Comparison of ENCODE assay signal across 21 cellular contexts in genomic region chr22:41528938-41529561, GRCh38. TPM values are rescaled to one million over a fixed set of nuclear protein-coding genes. Genes with fewer than 3 reads are reported as not detected.
DNase-seq lines count a peak whose midpoint lies in the region; ATAC-seq, FAIRE-seq and TF ChIP-seq lines count a peak whose summit lies in the region.
"Had no signal": no experiment of that assay in that cellular context is flagged by ENCODE, and none has a peak within 500 bp of the region (broad histone marks: within the 10 kb centered on the region; RNA-seq: fewer than 3 reads in every experiment).

No MANE protein-coding gene starts in this region.

- no peak overlapping the region for H3K4me3 Mint-ChIP-seq in activated naive CD8-positive, alpha-beta T cell treated with anti-CD3 and anti-CD28 coated beads for 36 hours

- TF ChIP-seq POLR2A in HepG2 (IDR thresholded peaks at IDR 0.05; ENCODE audit: insufficient read depth in 1 of 2, low read depth in 2 of 2, low read length in 2 of 2) = peak in 1 of 2 experiments; percentile 52; a peak in 1 of 4 replicates
- no peak for TF ChIP-seq POLR2A in right lobe of liver (IDR thresholded peaks at IDR 0.05)
- no peak for TF ChIP-seq POLR2A in esophagus muscularis mucosa (IDR thresholded peaks at IDR 0.05; ENCODE audit: low read depth)
- peak; percentile 3 for TF ChIP-seq POLR2A in transverse colon (IDR thresholded peaks at IDR 0.05)
- no peak for TF ChIP-seq POLR2A in esophagus squamous epithelium (IDR thresholded peaks at IDR 0.05)

- H3K27ac Mint-ChIP-seq in activated naive CD8-positive, alpha-beta T cell treated with anti-CD3 and anti-CD28 coated beads for 36 hours = peak overlapping the region; percentile 21

- intact Hi-C loops in HepG2 (cut with micrococcal nuclease; ENCODE audit: unreplicated experiment) (no loop called here), right lobe of liver (cut with DNase I) (no loop called here), esophagus muscularis mucosa (cut with DNase I) (loop anchor here (10.0 kb wide), 1 partner anchor 224 kb away; the partner anchor contains the start of gene ZC3H7B), transverse colon (cut with DNase I; ENCODE audit: low total_unique reads) (no loop called here), esophagus squamous epithelium (cut with DNase I) (no loop called here)

- H3K27me3 ChIP-seq in HepG2 (ENCODE audit: control insufficient read depth in 1 of 2, insufficient read depth in 2 of 2, low read length in 2 of 2) (no peaks in the 10 kb centered on the region), right lobe of liver (no peaks in the 10 kb centered on the region), esophagus muscularis mucosa (no peaks in the 10 kb centered on the region), transverse colon (no peaks in the 10 kb centered on the region), WERI-Rb-1 (ENCODE audit: insufficient read depth, low read depth, severe bottlenecking) (no peaks in the 10 kb centered on the region), esophagus squamous epithelium (no peaks in the 10 kb centered on the region)
- H3K27me3 ChIP-seq: adrenal gland, pancreas had no signal

- in situ Hi-C loops in HepG2 (cut with HindIII; ENCODE audit: extremely low pct_ligation_motif_present, low pct_unique_long_range_greater_than_20kb) (no loop called here), transverse colon (cut with MboI; ENCODE audit: low pct_ligation_motif_present in 1 of 4, low pct_unique_long_range_greater_than_20kb in 1 of 4, low sequenced_read_pairs in 3 of 4) (loop anchor here in 1 of 4 donors (5.0 kb wide), 1 partner anchor 127 kb away; no protein-coding TSS in a partner anchor)

- no peak overlapping the region for H3K4me3 ChIP-seq in HepG2 (replicated peaks in 1 of 3; ENCODE audit: insufficient read depth in 1 of 3, low read depth in 2 of 3, low read length in 3 of 3)
- H3K4me3 ChIP-seq in right lobe of liver = no peak overlapping the region
- H3K4me3 ChIP-seq in esophagus muscularis mucosa = no peak overlapping the region
- H3K4me3 ChIP-seq in transverse colon = no peak overlapping the region
- no peak overlapping the region for H3K4me3 ChIP-seq in WERI-Rb-1 (ENCODE audit: low read depth, low read length)
- no peak overlapping the region for H3K4me3 ChIP-seq in esophagus squamous epithelium
- H3K4me3 ChIP-seq: adrenal gland, GM23248, pancreas, thoracic aorta had no signal

- H3K36me3 ChIP-seq in HepG2 (replicated peaks in 1 of 2; ENCODE audit: control insufficient read depth in 1 of 2, insufficient read depth in 2 of 2, low read length in 2 of 2) (peaks cover 33 to 69% of the 10 kb centered on the region in 2 experiments), right lobe of liver (peaks cover 0 to 69% (median 19%) of the 10 kb centered on the region in 4 donors), esophagus muscularis mucosa (peaks cover 39 to 92% (median 84%) of the 10 kb centered on the region in 4 donors), transverse colon (peaks cover 0 to 35% (median 13%) of the 10 kb centered on the region in 4 donors), WERI-Rb-1 (peaks cover 93% of the 10 kb centered on the region), esophagus squamous epithelium (peaks cover 34 to 100% (median 43%) of the 10 kb centered on the region in 3 donors)

- H3K27ac ChIP-seq in HepG2 (ENCODE audit: extremely low read length, insufficient read depth, low read length) (peak overlapping the region; percentile 58), right lobe of liver (no peak overlapping the region), esophagus muscularis mucosa (replicated peaks in 1 of 4) (peak overlapping the region in 3 of 4 donors; percentile 27 to 92 (median 90)), transverse colon (no peak overlapping the region), WERI-Rb-1 (no peak overlapping the region), esophagus squamous epithelium (peak overlapping the region in 1 of 4 donors; percentile 11)
- H3K27ac ChIP-seq: GM23248, pancreas, thoracic aorta had no signal

- TF ChIP-seq RAD21 in HepG2 (CRISPR knock-in tag; IDR thresholded peaks at IDR 0.05) = no peak

- no peak for TF ChIP-seq EP300 in HepG2 (IDR thresholded peaks at IDR 0.05; ENCODE audit: low read depth in 2 of 2, low read length in 2 of 2)
- no peak for TF ChIP-seq EP300 in HepG2 (CRISPR knock-in tag; IDR thresholded peaks at IDR 0.05; ENCODE audit: borderline replicate concordance)
- TF ChIP-seq EP300 in esophagus muscularis mucosa (IDR thresholded peaks at IDR 0.05) = no peak
- TF ChIP-seq EP300 in transverse colon (IDR thresholded peaks at IDR 0.05; ENCODE audit: low read depth) = no peak

- POLR2A ChIA-PET in HepG2 (lab: Yijun Ruan, JAX) = no interaction called here

- H4K20me1 ChIP-seq in HepG2 (ENCODE audit: insufficient read depth, low read length) = 0 out of 2 replicates have a peak, but pooled peaks cover 4% of the 10 kb centered on the region

- BruUV-seq in HepG2 (replicated peaks; lab: Mats Ljungman, UMichigan) = no TSS peak

- TF ChIP-seq CTCF in HepG2 (CRISPR knock-in tag; IDR thresholded peaks at IDR 0.05) (no peak), right lobe of liver (IDR thresholded peaks at IDR 0.05) (no peak), esophagus muscularis mucosa (IDR thresholded peaks at IDR 0.05) (no peak), transverse colon (IDR thresholded peaks at IDR 0.05) (no peak), WERI-Rb-1 (IDR thresholded peaks at IDR 0.05; ENCODE audit: low read depth, low read length) (no peak), esophagus squamous epithelium (IDR thresholded peaks at IDR 0.05) (no peak)

- CTCF ChIA-PET in HepG2 (lab: Yijun Ruan, JAX; ENCODE audit: low intra/inter-chr PET ratio, low total read pairs) = no interaction called here

- H3K79me2 ChIP-seq in HepG2 (ENCODE audit: insufficient read depth, low read length) = no peaks in the 10 kb centered on the region

- H3K4me2 ChIP-seq in HepG2 (ENCODE audit: low read depth, low read length) = peak overlapping the region; percentile 28

- H3K9me3 ChIP-seq in HepG2 (ENCODE audit: low read length) (no peaks in the 10 kb centered on the region), right lobe of liver (no peaks in the 10 kb centered on the region), esophagus muscularis mucosa (no peaks in the 10 kb centered on the region), transverse colon (no peaks in the 10 kb centered on the region), WERI-Rb-1 (ENCODE audit: severe bottlenecking) (no peaks in the 10 kb centered on the region), esophagus squamous epithelium (no peaks in the 10 kb centered on the region)
- H3K9me3 ChIP-seq: adrenal gland, pancreas, thoracic aorta had no signal

- H3K9ac ChIP-seq in HepG2 (ENCODE audit: insufficient read depth, low read depth, low read length) = 0 out of 2 replicates have a peak overlapping the region, but pooled peaks have one; percentile 7
- H3K9ac ChIP-seq: GM23248 had no signal

- peaks cover 13% of the 10 kb centered on the region for H3K36me3 Mint-ChIP-seq in activated naive CD8-positive, alpha-beta T cell treated with anti-CD3 and anti-CD28 coated beads for 36 hours

- no peak overlapping the region for H2AFZ ChIP-seq in HepG2 (ENCODE audit: low read length)
- H2AFZ ChIP-seq: GM23248 had no signal

- ATAC-seq in HepG2 (peak; percentile 6), right lobe of liver (no peak)
- ATAC-seq: left lobe of liver, pancreas, PC-3 had no signal

- peaks cover 11% of the 10 kb centered on the region for H3K4me1 Mint-ChIP-seq in activated naive CD8-positive, alpha-beta T cell treated with anti-CD3 and anti-CD28 coated beads for 36 hours

- DNase-seq in HepG2 (ENCODE audit: low spot score) = peak; percentile 55
- DNase-seq in right lobe of liver = no peak
- no peak for DNase-seq in activated naive CD8-positive, alpha-beta T cell treated with anti-CD3 and anti-CD28 coated beads for 36 hours
- no peak for DNase-seq in esophagus muscularis mucosa (ENCODE audit: extremely low spot score)
- no peak for DNase-seq in transverse colon
- no peak for DNase-seq in NCI-H1048 (lab: John Stamatoyannopoulos, UW)
- no peak for DNase-seq in WERI-Rb-1
- no peak for DNase-seq in esophagus squamous epithelium (lab: John Stamatoyannopoulos, UW)
- DNase-seq: activated CD4-positive, alpha-beta T cell treated with anti-CD3 and anti-CD28 coated beads, Interleukin-2, amount 50 U/mL, for 48 hours; GM23248; Kasumi-1; NCI-H1417; NCI-H82; pancreas; PC-3; stimulated activated CD4-positive, alpha-beta T cell treated with anti-CD3 and anti-CD28 coated beads, Interleukin-2, amount 100 ng/mL, for 48 hours had no signal

- no peaks in the 10 kb centered on the region for H3K9me3 Mint-ChIP-seq in activated naive CD8-positive, alpha-beta T cell treated with anti-CD3 and anti-CD28 coated beads for 36 hours

- H3K4me1 ChIP-seq in HepG2 (ENCODE audit: insufficient read depth, low read length) (peaks cover 67% of the 10 kb centered on the region), right lobe of liver (peaks cover 0 to 27% (median 12%) of the 10 kb centered on the region in 4 donors), esophagus muscularis mucosa (peaks cover 48 to 56% (median 52%) of the 10 kb centered on the region in 4 donors), transverse colon (peaks cover 10 to 18% (median 17%) of the 10 kb centered on the region in 4 donors), esophagus squamous epithelium (peaks cover 14 to 44% (median 27%) of the 10 kb centered on the region in 3 donors)

- no peaks in the 10 kb centered on the region for H3K27me3 Mint-ChIP-seq in activated naive CD8-positive, alpha-beta T cell treated with anti-CD3 and anti-CD28 coated beads for 36 hours

- WGBS in HepG2 (ENCODE audit: low lambda C conversion rate) = 71% methylated on average over 6 of the region's 13 CpGs
- WGBS in right lobe of liver (ENCODE audit: insufficient coverage, low coverage, low lambda C conversion rate, missing lambda C conversion rate) = 41% methylated on average over 2 of the region's 13 CpGs
- WGBS in esophagus muscularis mucosa = 78% methylated on average over 11 of the region's 13 CpGs
- WGBS in transverse colon (ENCODE audit: low coverage in 1 of 2), 2 donors = 82% methylated on average over 9 of the region's 13 CpGs; no CpG with 5 or more reads in 1 of the 2 donors
- WGBS in esophagus squamous epithelium, 2 donors = 64 to 89% methylated on average over 4 to 7 of the region's 13 CpGs

- peak; percentile 54 for FAIRE-seq in HepG2 (lab: Jason Lieb, UNC)
- FAIRE-seq: frontal cortex, pancreas had no signal

RNA-seq across cellular contexts. Expression of gene POLR3H, which starts 15.2 kb away (rescaled TPM):
- 28.6 and 30.3 TPM in 2 replicates for total RNA-seq in HepG2 (2016; rRNA removed; fragmentation: Illumina TruSeq; extraction: Trizol)
- total RNA-seq in HepG2 (2016; cell fraction: cytosol; rRNA removed; fragmentation: Illumina TruSeq; extraction: Trizol; ENCODE audit: low read depth) = 13.1 and 13.9 TPM in 2 replicates
- total RNA-seq in HepG2 (2016; cell fraction: insoluble cytoplasmic fraction; rRNA removed; fragmentation: Illumina TruSeq; extraction: Trizol) = 27.8 and 29.2 TPM in 2 replicates
- 33.4 and 34.4 TPM in 2 replicates for total RNA-seq in HepG2 (2016; cell fraction: membrane; rRNA removed; fragmentation: Illumina TruSeq; extraction: Trizol)
- total RNA-seq in HepG2 (2016; cell fraction: nucleus; rRNA removed; fragmentation: Illumina TruSeq; extraction: Trizol) = 20.8 and 24.8 TPM in 2 replicates
- 10.3 and 11.2 TPM in 2 replicates for polyA plus RNA-seq in HepG2 (2011; rRNA removed)
- 8.4 and 9.9 TPM in 2 replicates for polyA plus RNA-seq in HepG2 (2011; cell fraction: cytosol; rRNA removed)
- 10.0 and 10.5 TPM in 2 replicates for polyA plus RNA-seq in HepG2 (2011; cell fraction: nucleus; rRNA removed)
- 8.6 and 11.1 TPM in 2 replicates for polyA plus RNA-seq in HepG2 (2012)
- polyA plus RNA-seq in HepG2 (2016; cell fraction: cytosol; fragmentation: Illumina TruSeq; extraction: Trizol; ENCODE audit: low read depth) = 40.9 and 52.2 TPM in 2 replicates
- 37.9 and 45.4 TPM in 2 replicates for polyA plus RNA-seq in HepG2 (2016; cell fraction: insoluble cytoplasmic fraction; fragmentation: Illumina TruSeq; extraction: Trizol; ENCODE audit: low read depth)
- 50.3 and 61.8 TPM in 2 replicates for polyA plus RNA-seq in HepG2 (2016; cell fraction: membrane; fragmentation: Illumina TruSeq; extraction: Trizol; ENCODE audit: low read depth)
- polyA plus RNA-seq in HepG2 (2016; cell fraction: nucleus; fragmentation: Illumina TruSeq; extraction: Trizol; ENCODE audit: insufficient read depth, low read depth) = 38.0 and 40.7 TPM in 2 replicates
- 18.2 and 44.3 TPM in 2 replicates for polyA minus RNA-seq in HepG2 (2011; rRNA and poly(A)+ RNA removed; ENCODE audit: low replicate concordance)
- 3.3 and 3.9 TPM in 2 replicates for polyA minus RNA-seq in HepG2 (2011; cell fraction: cytosol; rRNA and poly(A)+ RNA removed)
- 16.3 and 17.3 TPM in 2 replicates for polyA minus RNA-seq in HepG2 (2011; cell fraction: nucleus; rRNA and poly(A)+ RNA removed)
- 10 to 100 TPM in 5 of 6 experiments, 1 to 10 TPM in 1; 9.5 to 23.0 (median 18.0) TPM for total RNA-seq in right lobe of liver
- total RNA-seq in activated naive CD8-positive, alpha-beta T cell treated with anti-CD3 and anti-CD28 coated beads for 36 hours = 10 to 100 TPM; 69.2 to 70.1 TPM
- total RNA-seq in esophagus muscularis mucosa = 10 to 100 TPM; 20.9 to 28.2 (median 23.0) TPM
- total RNA-seq in transverse colon = 1 to 10 TPM; 5.6 to 8.4 (median 7.0) TPM
- total RNA-seq in esophagus squamous epithelium = 10 to 100 TPM; 13.7 to 23.3 (median 16.1) TPM

RNA-seq across cellular contexts. Expression of gene CSDC2, which starts 31.8 kb away (rescaled TPM):
- 0.11 and 0.17 TPM in 2 replicates for total RNA-seq in HepG2 (2016; rRNA removed; fragmentation: Illumina TruSeq; extraction: Trizol)
- total RNA-seq in HepG2 (2016; cell fraction: cytosol; rRNA removed; fragmentation: Illumina TruSeq; extraction: Trizol; ENCODE audit: low read depth) = 0.18 TPM in 1 of 2 replicates, not detected in the other
- total RNA-seq in HepG2 (2016; cell fraction: insoluble cytoplasmic fraction; rRNA removed; fragmentation: Illumina TruSeq; extraction: Trizol) = 0.12 and 0.28 TPM in 2 replicates
- 0.07 and 0.09 TPM in 2 replicates for total RNA-seq in HepG2 (2016; cell fraction: membrane; rRNA removed; fragmentation: Illumina TruSeq; extraction: Trizol)
- not detected in 2 replicates for total RNA-seq in HepG2 (2016; cell fraction: nucleus; rRNA removed; fragmentation: Illumina TruSeq; extraction: Trizol)
- 0.26 and 0.47 TPM in 2 replicates for polyA plus RNA-seq in HepG2 (2011; rRNA removed)
- polyA plus RNA-seq in HepG2 (2011; cell fraction: cytosol; rRNA removed) = 0.24 and 0.38 TPM in 2 replicates
- polyA plus RNA-seq in HepG2 (2011; cell fraction: nucleus; rRNA removed) = 0.96 and 1.1 TPM in 2 replicates
- 0.16 and 0.33 TPM in 2 replicates for polyA plus RNA-seq in HepG2 (2012)
- polyA plus RNA-seq in HepG2 (2016; cell fraction: cytosol; fragmentation: Illumina TruSeq; extraction: Trizol; ENCODE audit: low read depth) = 0.03 and 0.05 TPM in 2 replicates
- polyA plus RNA-seq in HepG2 (2016; cell fraction: insoluble cytoplasmic fraction; fragmentation: Illumina TruSeq; extraction: Trizol; ENCODE audit: low read depth) = 0.41 TPM in 1 of 2 replicates, not detected in the other
- polyA plus RNA-seq in HepG2 (2016; cell fraction: membrane; fragmentation: Illumina TruSeq; extraction: Trizol; ENCODE audit: low read depth) = 0.08 and 0.15 TPM in 2 replicates
- 0.22 and 0.27 TPM in 2 replicates for polyA plus RNA-seq in HepG2 (2016; cell fraction: nucleus; fragmentation: Illumina TruSeq; extraction: Trizol; ENCODE audit: insufficient read depth, low read depth)
- 0.40 and 0.82 TPM in 2 replicates for polyA minus RNA-seq in HepG2 (2011; rRNA and poly(A)+ RNA removed; ENCODE audit: low replicate concordance)
- 0.26 and 0.40 TPM in 2 replicates for polyA minus RNA-seq in HepG2 (2011; cell fraction: cytosol; rRNA and poly(A)+ RNA removed)
- 0.12 and 0.13 TPM in 2 replicates for polyA minus RNA-seq in HepG2 (2011; cell fraction: nucleus; rRNA and poly(A)+ RNA removed)
- 1 to 10 TPM in 1 of 6 experiments, under 1 TPM in 4, not detected in 1; 0.31 to 3.8 (median 0.37) TPM for total RNA-seq in right lobe of liver
- not detected for total RNA-seq in activated naive CD8-positive, alpha-beta T cell treated with anti-CD3 and anti-CD28 coated beads for 36 hours
- total RNA-seq in esophagus muscularis mucosa = 10 to 100 TPM in 1 of 4 donors, 1 to 10 TPM in 3; 2.9 to 12.4 (median 7.1) TPM
- total RNA-seq in transverse colon = 1 to 10 TPM; 1.2 to 7.1 (median 2.8) TPM
- 1 to 10 TPM in 2 of 4 donors, under 1 TPM in 2; 0.19 to 2.7 (median 0.73) TPM for total RNA-seq in esophagus squamous epithelium
- total RNA-seq: GM23248, PC-3, SK-MEL-5 had no signal

Comparison
In these comparisons a context has a peak if more than half of its experiments do, and no peak if none do; other contexts are left out.
1. H3K27ac ChIP-seq: peak in HepG2 (single experiment) and esophagus muscularis mucosa (3 of 4); none in right lobe of liver (0 of 3), transverse colon (0 of 4) and WERI-Rb-1 (single experiment).